Comparison of ENCODE assay signal across 8 cellular contexts in genomic region chr11:62124186-62125113, GRCh38. TPM values are rescaled to one million over a fixed set of nuclear protein-coding genes. Genes with fewer than 3 reads are reported as not detected.
DNase-seq lines count a peak whose midpoint lies in the region; ATAC-seq and TF ChIP-seq lines count a peak whose summit lies in the region.

No MANE protein-coding gene starts in this region.

- H3K4me1 ChIP-seq in HEK293 (ENCODE audit: control insufficient read depth, insufficient read depth, low read length), result peaks cover 4% of the 10 kb centered on the region; the same call in 1 of the 2 replicates
- H3K4me1 ChIP-seq in right atrium auricular region, result peaks cover 0 to 19% of the 10 kb centered on the region in 2 donors

- peak overlapping the region; percentile 99 for H3K4me3 Mint-ChIP-seq in activated naive CD8-positive, alpha-beta T cell treated with anti-CD3 and anti-CD28 coated beads, Interleukin-2, amount 10 ng/mL, durations not matched to agents 7 days and 5 days

- peaks cover 25% of the 10 kb centered on the region for H3K4me1 Mint-ChIP-seq in activated naive CD8-positive, alpha-beta T cell treated with anti-CD3 and anti-CD28 coated beads, Interleukin-2, amount 10 ng/mL, durations not matched to agents 7 days and 5 days

- no peaks in the 10 kb centered on the region for H3K9me3 Mint-ChIP-seq in activated naive CD8-positive, alpha-beta T cell treated with anti-CD3 and anti-CD28 coated beads, Interleukin-2, amount 10 ng/mL, durations not matched to agents 7 days and 5 days

- CTCF ChIA-PET in HEK293 (lab: Yijun Ruan, JAX), result interaction anchor here (0.6 to 1.7 kb wide), 4 partner anchors 9 to 186 kb away, joined by 3 to 7 read pairs (median 3); no protein-coding TSS in a partner anchor

- H3K36me3 ChIP-seq in HEK293 (ENCODE audit: control insufficient read depth in 2 of 2, insufficient read depth in 1 of 2, low read length in 2 of 2) (peaks cover 0 to 35% of the 10 kb centered on the region in 2 experiments; a peak in 1 of 3 replicates), right atrium auricular region (no peaks in the 10 kb centered on the region)

- DNase-seq in SKM-1 treated with dmso at 0.1 percent for 144 hours (lab: John Stamatoyannopoulos, UW; ENCODE audit: unreplicated experiment) (peak; percentile 16), SKM-1 (lab: John Stamatoyannopoulos, UW; ENCODE audit: unreplicated experiment) (no peak), NCI-H146 treated with DMSO at 0.1 percent for 48 hours (lab: John Stamatoyannopoulos, UW; ENCODE audit: unreplicated experiment) (peak; percentile 9), right atrium auricular region (ENCODE audit: low spot score) (no peak), retinal pigment epithelial cell (ENCODE audit: low read depth) (no peak), NCI-H2029 treated with DMSO at 0.1 percent for 48 hours (lab: John Stamatoyannopoulos, UW) (no peak)
- DNase-seq in activated naive CD8-positive, alpha-beta T cell treated with anti-CD3 and anti-CD28 coated beads, Interleukin-2, amount 10 ng/mL, durations not matched to agents 7 days and 5 days, result peak; percentile 50

- H3K4me3 ChIP-seq in HEK293 (ENCODE audit: low read depth, low read length) (peak overlapping the region; percentile 97), right atrium auricular region (peak overlapping the region; percentile 76 to 93), retinal pigment epithelial cell (ENCODE audit: low read length) (peak overlapping the region; percentile 81)

- H3K36me3 Mint-ChIP-seq in activated naive CD8-positive, alpha-beta T cell treated with anti-CD3 and anti-CD28 coated beads, Interleukin-2, amount 10 ng/mL, durations not matched to agents 7 days and 5 days, result peaks cover 18% of the 10 kb centered on the region

- H3K9me3 ChIP-seq in HEK293 (ENCODE audit: control insufficient read depth, insufficient read depth, low read depth, low read length) (no peaks in the 10 kb centered on the region), right atrium auricular region (no peaks in the 10 kb centered on the region)

- peak overlapping the region; percentile 93 for H3K27ac Mint-ChIP-seq in activated naive CD8-positive, alpha-beta T cell treated with anti-CD3 and anti-CD28 coated beads, Interleukin-2, amount 10 ng/mL, durations not matched to agents 7 days and 5 days

- no peaks in the 10 kb centered on the region for H3K27me3 ChIP-seq in right atrium auricular region

- POLR2A ChIA-PET in HEK293 (lab: Yijun Ruan, JAX), result interaction anchor here (1.0 to 1.6 kb wide), 4 partner anchors 9 to 157 kb away, joined by 3 to 5 read pairs (median 4); no protein-coding TSS in a partner anchor
- POLR2A ChIA-PET in activated naive CD8-positive, alpha-beta T cell treated with anti-CD3 and anti-CD28 coated beads, Interleukin-2, amount 10 ng/mL, durations not matched to agents 7 days and 5 days (lab: Charles Lee), result interaction anchor here (0.6 to 2.2 kb wide), 10 partner anchors 12 to 466 kb away, joined by 3 to 9 read pairs (median 3); partner anchors contain the start of gene FTH1

- peaks cover 5% of the 10 kb centered on the region for H3K27me3 Mint-ChIP-seq in activated naive CD8-positive, alpha-beta T cell treated with anti-CD3 and anti-CD28 coated beads, Interleukin-2, amount 10 ng/mL, durations not matched to agents 7 days and 5 days

- TF ChIP-seq CTCF in HEK293 (tag by site-specific recombination; IDR thresholded peaks at IDR 0.05) (no peak), right atrium auricular region (IDR thresholded peaks at IDR 0.05) (no peak), retinal pigment epithelial cell (conservative IDR thresholded peaks at IDR 0.05; ENCODE audit: low read depth, low read length) (no peak)

- H3K27ac ChIP-seq in HEK293 (ENCODE audit: extremely low read depth, low read depth, low read length) (peak overlapping the region; percentile 48; the same call in 1 of the 2 replicates), right atrium auricular region (peak overlapping the region; percentile 51 to 75)

- peak; percentile 4 for ATAC-seq in activated naive CD8-positive, alpha-beta T cell treated with anti-CD3 and anti-CD28 coated beads, Interleukin-2, amount 10 ng/mL, durations not matched to agents 7 days and 5 days (ENCODE audit: low read depth)

TF ChIP-seq in HEK293, 187 proteins besides CTCF, POLR2A, EP300 and RAD21:
- peak; percentile 49; the same call in 1 of the 2 replicates for TF ChIP-seq ZFHX2 (tag by site-specific recombination; conservative IDR thresholded peaks at IDR 0.05)
- TF ChIP-seq ZNF175 (tag by site-specific recombination; IDR thresholded peaks at IDR 0.05), result no peak
- no peak for TF ChIP-seq ZBTB21 (tag by site-specific recombination; IDR thresholded peaks at IDR 0.05)
- TF ChIP-seq ZBTB48 (tag by site-specific recombination; IDR thresholded peaks at IDR 0.05), result 0 out of 2 replicates have a peak, but pooled peaks have one; percentile 42
- TF ChIP-seq ZNF792 (tag by site-specific recombination; IDR thresholded peaks at IDR 0.05), result no peak
- TF ChIP-seq KLF8 (tag by site-specific recombination; IDR thresholded peaks at IDR 0.05), result 0 out of 2 replicates have a peak, but pooled peaks have one; percentile 7
- no peak for TF ChIP-seq ZNF433 (tag by site-specific recombination; IDR thresholded peaks at IDR 0.05; ENCODE audit: low read depth)
- TF ChIP-seq TSHZ1 (tag by site-specific recombination; IDR thresholded peaks at IDR 0.05; ENCODE audit: borderline replicate concordance), result no peak
- no peak for TF ChIP-seq MZF1 (tag by site-specific recombination; IDR thresholded peaks at IDR 0.05; ENCODE audit: borderline replicate concordance)
- TF ChIP-seq ZNF664 (tag by site-specific recombination; IDR thresholded peaks at IDR 0.05), result peak; percentile 94
- 0 out of 2 replicates have a peak, but pooled peaks have one; percentile 38 for TF ChIP-seq KLF17 (tag by site-specific recombination; IDR thresholded peaks at IDR 0.05)
- peak; percentile 95 for TF ChIP-seq ZNF335 (tag by site-specific recombination; conservative IDR thresholded peaks at IDR 0.05)
- TF ChIP-seq SP2 (tag by site-specific recombination; IDR thresholded peaks at IDR 0.05), result peak; percentile 60
- TF ChIP-seq ZBTB26 (tag by site-specific recombination; optimal IDR thresholded peaks at IDR 0.05), result peak; percentile 19

RNA-seq across cellular contexts. Expression of gene INCENP, which starts 0.6 kb away (rescaled TPM):
- total RNA-seq in activated naive CD8-positive, alpha-beta T cell treated with anti-CD3 and anti-CD28 coated beads, Interleukin-2, amount 10 ng/mL, durations not matched to agents 7 days and 5 days, result 100 to 1,000 TPM; 142 to 153 TPM
- 1 to 10 TPM; 8.1 to 8.5 TPM for total RNA-seq in right atrium auricular region

Comparison
In these comparisons a context has a peak if more than half of its experiments do, and no peak if none do; other contexts are left out.
1. DNase-seq: peak in SKM-1 treated with dmso at 0.1 percent for 144 hours (single experiment), NCI-H146 treated with DMSO at 0.1 percent for 48 hours (single experiment) and activated naive CD8-positive, alpha-beta T cell treated with anti-CD3 and anti-CD28 coated beads, Interleukin-2, amount 10 ng/mL, durations not matched to agents 7 days and 5 days (single experiment); none in SKM-1 (single experiment), right atrium auricular region (single experiment), retinal pigment epithelial cell (single experiment) and NCI-H2029 treated with DMSO at 0.1 percent for 48 hours (single experiment).
2. RNA of gene INCENP, which starts 0.6 kb away (total RNA-seq): 142 to 153 TPM in activated naive CD8-positive, alpha-beta T cell treated with anti-CD3 and anti-CD28 coated beads, Interleukin-2, amount 10 ng/mL, durations not matched to agents 7 days and 5 days; 8.1 to 8.5 TPM in right atrium auricular region; every median in the first group is over 10 times any median in the second.
3. Peak in every context shown above with its lines, with median percentiles within 50 percentile points of each other: H3K4me3 ChIP-seq.